ENCODE assay signal across 19 cellular contexts in the genomic region with DNA sequence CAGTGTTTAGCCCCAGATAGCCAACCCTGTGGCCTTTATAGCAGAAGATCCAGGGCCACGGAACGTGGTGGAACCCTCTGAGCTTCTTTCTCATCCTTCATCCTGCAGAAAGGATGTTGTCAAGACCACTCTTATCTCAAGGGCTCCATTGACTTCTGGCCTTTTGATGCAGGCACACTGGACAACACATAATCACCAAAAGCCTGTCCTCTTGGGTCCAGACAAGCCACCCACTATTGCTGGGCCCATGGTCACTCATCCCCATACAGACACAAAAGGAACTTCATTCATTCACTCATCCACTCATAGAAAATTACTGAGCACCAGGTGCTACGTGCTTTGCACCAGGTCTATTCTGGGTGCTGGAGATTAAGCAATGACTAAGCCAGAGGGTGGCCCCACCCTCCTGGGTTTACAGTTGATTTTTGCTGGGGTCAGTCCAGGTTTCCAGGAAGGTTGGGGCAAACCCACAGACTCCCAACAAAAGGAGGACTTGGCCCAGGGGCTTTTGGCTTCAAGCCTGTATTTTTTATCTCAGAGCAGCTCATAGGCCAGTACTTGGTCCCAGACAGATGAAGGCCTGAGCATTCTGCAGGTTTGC. TPM values are rescaled to one million over a fixed set of nuclear protein-coding genes. Genes with fewer than 3 reads are reported as not detected.
DNase-seq lines count a peak whose midpoint lies in the region; ATAC-seq and TF ChIP-seq lines count a peak whose summit lies in the region.
"Had no signal": no experiment of that assay in that cellular context is flagged by ENCODE, and none has a peak within 500 bp of the region (broad histone marks: within the 10 kb centered on the region; RNA-seq: fewer than 3 reads in every experiment).

No MANE protein-coding gene starts in this region.

- TF ChIP-seq RAD21 in SK-N-SH (IDR thresholded peaks at IDR 0.05; ENCODE audit: low read length), result no peak

- POLR2A ChIA-PET in naive thymus-derived CD8-positive, alpha-beta T cell (lab: Charles Lee), result no interaction called here
- POLR2A ChIA-PET in SK-N-SH (lab: Yijun Ruan, JAX), result no interaction called here

- no peak overlapping the region for H3K9ac ChIP-seq in SK-N-SH
- H3K9ac ChIP-seq: GM23248 had no signal

- WGBS in esophagus, 2 donors, result 73 to 77% methylated on average over 3 of the region's 3 CpGs
- 17% methylated on average over 1 of the region's 3 CpGs for WGBS in SK-N-SH (ENCODE audit: low lambda C conversion rate)

- no peaks in the 10 kb centered on the region for H3K27me3 Mint-ChIP-seq in naive thymus-derived CD8-positive, alpha-beta T cell
- H3K27me3 Mint-ChIP-seq: CD4-positive, CD25-positive, alpha-beta regulatory T cell had no signal

- TF ChIP-seq CTCF in RWPE2 (IDR thresholded peaks at IDR 0.05; ENCODE audit: poor library complexity, severe bottlenecking) (no peak), SK-N-SH (IDR thresholded peaks at IDR 0.05) (no peak), left lung (IDR thresholded peaks at IDR 0.05) (no peak)

- H3K4me3 ChIP-seq in RWPE2 (ENCODE audit: severe bottlenecking) (no peak overlapping the region), esophagus (ENCODE audit: low read depth in 1 of 2, low read length in 2 of 2) (no peak overlapping the region), SK-N-SH (ENCODE audit: low read depth in 2 of 2, low read length in 1 of 2) (no peak overlapping the region), left lung (no peak overlapping the region)
- H3K4me3 ChIP-seq: GM12878, GM23248 had no signal

- no peak overlapping the region for H2AFZ ChIP-seq in SK-N-SH (ENCODE audit: low read depth)
- H2AFZ ChIP-seq: GM23248 had no signal

- no peak overlapping the region for H3K27ac Mint-ChIP-seq in naive thymus-derived CD8-positive, alpha-beta T cell

- H3K9me3 Mint-ChIP-seq in naive thymus-derived CD8-positive, alpha-beta T cell, result peaks cover 0 to 22% (median 13%) of the 10 kb centered on the region in 9 donors

- peaks cover 0 to 3% (median under 1%) of the 10 kb centered on the region in 4 donors for H3K4me1 Mint-ChIP-seq in naive thymus-derived CD8-positive, alpha-beta T cell
- H3K4me1 Mint-ChIP-seq: CD4-positive, CD25-positive, alpha-beta regulatory T cell had no signal

- no peaks in the 10 kb centered on the region for H3K27me3 ChIP-seq in RWPE2 (ENCODE audit: insufficient read depth, poor library complexity, severe bottlenecking)
- no peaks in the 10 kb centered on the region for H3K27me3 ChIP-seq in esophagus (ENCODE audit: control insufficient read depth in 1 of 2, insufficient read depth in 2 of 2, low read length in 2 of 2)
- no peaks in the 10 kb centered on the region for H3K27me3 ChIP-seq in SK-N-SH (ENCODE audit: insufficient read depth)
- H3K27me3 ChIP-seq in left lung, result no peaks in the 10 kb centered on the region

- H3K4me1 ChIP-seq in RWPE2 (ENCODE audit: insufficient read depth, poor library complexity, severe bottlenecking) (no peaks in the 10 kb centered on the region), esophagus (ENCODE audit: control insufficient read depth in 2 of 2, insufficient read depth in 2 of 2, low read length in 1 of 2) (no peaks in the 10 kb centered on the region), SK-N-SH (ENCODE audit: control insufficient read depth in 1 of 2, insufficient read depth in 2 of 2, low read depth in 1 of 2, low read length in 1 of 2) (no peaks in the 10 kb centered on the region), left lung (no peaks in the 10 kb centered on the region)

- H3K9me2 ChIP-seq in SK-N-SH, result no peaks in the 10 kb centered on the region

- H3K4me3 Mint-ChIP-seq in naive thymus-derived CD8-positive, alpha-beta T cell, result no peak overlapping the region
- H3K4me3 Mint-ChIP-seq: CD4-positive, CD25-positive, alpha-beta regulatory T cell had no signal

- H3K36me3 Mint-ChIP-seq in naive thymus-derived CD8-positive, alpha-beta T cell, result peaks cover 0 to 3% (median 0%) of the 10 kb centered on the region in 3 donors
- H3K36me3 Mint-ChIP-seq: CD4-positive, CD25-positive, alpha-beta regulatory T cell had no signal

- ATAC-seq in RWPE2 (ENCODE audit: low read depth) (peak; percentile 52; the same call in 2 of the 3 replicates), left lung (no peak)
- ATAC-seq in naive thymus-derived CD8-positive, alpha-beta T cell, result no peak
- ATAC-seq: HCT116 had no signal

- H3K79me2 ChIP-seq in SK-N-SH (ENCODE audit: insufficient read depth), result no peaks in the 10 kb centered on the region

- intact Hi-C loops in left lung (cut with DNase I), result no loop called here

- H4K20me1 ChIP-seq in SK-N-SH (ENCODE audit: insufficient read depth), result no peaks in the 10 kb centered on the region

- TF ChIP-seq EP300 in SK-N-SH (IDR thresholded peaks at IDR 0.05; ENCODE audit: borderline replicate concordance in 1 of 2, low read depth in 1 of 2, low read length in 1 of 2), result no peak

- no peak overlapping the region for H3K4me2 ChIP-seq in SK-N-SH

- no peaks in the 10 kb centered on the region for H3F3A ChIP-seq in SK-N-SH (replicated peaks; ENCODE audit: insufficient read depth)

- DNase-seq in NCI-H345 (lab: John Stamatoyannopoulos, UW) (peak; percentile 37), NCI-H345 treated with DMSO at 0.1 percent for 48 hours (lab: John Stamatoyannopoulos, UW; ENCODE audit: unreplicated experiment) (no peak), RWPE2 (ENCODE audit: low spot score) (no peak), SK-N-SH (no peak), left lung (no peak)
- no peak for DNase-seq in naive thymus-derived CD8-positive, alpha-beta T cell
- DNase-seq: Calu3; CD4-positive, CD25-positive, alpha-beta regulatory T cell; DMS 273 treated with DMSO at 0.1 percent for 48 hours; DMS79; GM23248 had no signal

- no peaks in the 10 kb centered on the region for H3K36me3 ChIP-seq in RWPE2 (ENCODE audit: low read depth)
- H3K36me3 ChIP-seq in esophagus (ENCODE audit: control insufficient read depth in 2 of 2, insufficient read depth in 2 of 2, low read length in 1 of 2), result no peaks in the 10 kb centered on the region
- no peaks in the 10 kb centered on the region for H3K36me3 ChIP-seq in SK-N-SH (replicated peaks in 1 of 2; ENCODE audit: control insufficient read depth in 1 of 2, insufficient read depth in 2 of 2, low read length in 1 of 2)
- H3K36me3 ChIP-seq in left lung, result no peaks in the 10 kb centered on the region

- CTCF ChIA-PET in SK-N-SH (lab: Yijun Ruan, JAX), result no interaction called here

- H3K9me3 ChIP-seq in RWPE2 (ENCODE audit: severe bottlenecking), result no peaks in the 10 kb centered on the region
- no peaks in the 10 kb centered on the region for H3K9me3 ChIP-seq in esophagus (ENCODE audit: control insufficient read depth in 2 of 2, insufficient read depth in 1 of 2, low read depth in 1 of 2, low read length in 1 of 2)
- no peaks in the 10 kb centered on the region for H3K9me3 ChIP-seq in SK-N-SH
- peaks cover 0 to 6% of the 10 kb centered on the region in 2 donors for H3K9me3 ChIP-seq in left lung

- H3K27ac ChIP-seq in RWPE2 (ENCODE audit: poor library complexity, severe bottlenecking) (no peak overlapping the region), esophagus (ENCODE audit: low read depth in 2 of 2, low read length in 1 of 2) (peak overlapping the region; percentile 35 to 40), SK-N-SH (ENCODE audit: low read depth in 2 of 2, low read length in 1 of 2) (no peak overlapping the region), left lung (no peak overlapping the region)
- H3K27ac ChIP-seq: 22Rv1, GM23248, HL-60 had no signal

TF ChIP-seq in SK-N-SH, 30 proteins besides CTCF, POLR2A, EP300 and RAD21 (continues in another document):
- TF ChIP-seq FOSL2 (IDR thresholded peaks at IDR 0.05; ENCODE audit: borderline replicate concordance, low read depth), result no peak
- no peak for TF ChIP-seq MEF2A (IDR thresholded peaks at IDR 0.05; ENCODE audit: borderline replicate concordance, low read depth)
- TF ChIP-seq RCOR1 (IDR thresholded peaks at IDR 0.05; ENCODE audit: low read length), result no peak
- TF ChIP-seq NRF1 (IDR thresholded peaks at IDR 0.05; ENCODE audit: low read depth, low read length), result no peak
- TF ChIP-seq YY1 (IDR thresholded peaks at IDR 0.05; ENCODE audit: low read depth), result no peak
- no peak for TF ChIP-seq TEAD4 (IDR thresholded peaks at IDR 0.05; ENCODE audit: borderline replicate concordance, insufficient read depth)
- TF ChIP-seq, protein P1, sequence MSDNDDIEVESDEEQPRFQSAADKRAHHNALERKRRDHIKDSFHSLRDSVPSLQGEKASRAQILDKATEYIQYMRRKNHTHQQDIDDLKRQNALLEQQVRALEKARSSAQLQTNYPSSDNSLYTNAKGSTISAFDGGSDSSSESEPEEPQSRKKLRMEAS (IDR thresholded peaks at IDR 0.05; ENCODE audit: low read depth), result no peak
- TF ChIP-seq, protein P2, sequence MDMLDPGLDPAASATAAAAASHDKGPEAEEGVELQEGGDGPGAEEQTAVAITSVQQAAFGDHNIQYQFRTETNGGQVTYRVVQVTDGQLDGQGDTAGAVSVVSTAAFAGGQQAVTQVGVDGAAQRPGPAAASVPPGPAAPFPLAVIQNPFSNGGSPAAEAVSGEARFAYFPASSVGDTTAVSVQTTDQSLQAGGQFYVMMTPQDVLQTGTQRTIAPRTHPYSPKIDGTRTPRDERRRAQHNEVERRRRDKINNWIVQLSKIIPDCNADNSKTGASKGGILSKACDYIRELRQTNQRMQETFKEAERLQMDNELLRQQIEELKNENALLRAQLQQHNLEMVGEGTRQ (IDR thresholded peaks at IDR 0.05; ENCODE audit: borderline replicate concordance, low read depth, low read length), result no peak

RNA-seq across cellular contexts. Expression of a gene that starts 2.4 kb away (rescaled TPM):
- polyA plus RNA-seq in esophagus (not detected), SK-N-SH (2012; rRNA removed) (not detected in 2 replicates)
- not detected for total RNA-seq in naive thymus-derived CD8-positive, alpha-beta T cell
- polyA plus RNA-seq in naive thymus-derived CD8-positive, alpha-beta T cell, result not detected
- not detected in 2 replicates for polyA plus RNA-seq in SK-N-SH (2012; cell fraction: cytosol; rRNA removed)
- not detected in 2 replicates for polyA plus RNA-seq in SK-N-SH (2012; cell fraction: nucleus; rRNA removed)
- not detected for total RNA-seq in left lung
- total RNA-seq: A673; Calu3; CD4-positive, CD25-positive, alpha-beta regulatory T cell; G401; GM12878; GM23248 had no signal
- polyA plus RNA-seq: BJ; CD4-positive, CD25-positive, alpha-beta regulatory T cell; GM12878; GM23248 had no signal

RNA-seq across cellular contexts. Expression of a gene that starts 40.6 kb away (rescaled TPM):
- under 1 TPM; 0.12 to 0.26 TPM for polyA plus RNA-seq in esophagus
- total RNA-seq in naive thymus-derived CD8-positive, alpha-beta T cell, result not detected
- polyA plus RNA-seq in naive thymus-derived CD8-positive, alpha-beta T cell, result not detected
- polyA plus RNA-seq in SK-N-SH (2012; rRNA removed), result not detected in 2 replicates
- not detected in 2 replicates for polyA plus RNA-seq in SK-N-SH (2012; cell fraction: cytosol; rRNA removed)
- polyA plus RNA-seq in SK-N-SH (2012; cell fraction: nucleus; rRNA removed), result not detected in 2 replicates
- not detected for total RNA-seq in left lung
- total RNA-seq: A673; Calu3; CD4-positive, CD25-positive, alpha-beta regulatory T cell; G401; GM12878; GM23248 had no signal
- polyA plus RNA-seq: BJ; CD4-positive, CD25-positive, alpha-beta regulatory T cell; GM23248 had no signal

RNA-seq across cellular contexts. Expression of a gene that starts 53.8 kb away (rescaled TPM):
- polyA plus RNA-seq in esophagus (under 1 TPM in 1 of 2 donors, not detected in 1; 0.15 TPM), SK-N-SH (2012; rRNA removed) (not detected in 2 replicates)
- total RNA-seq in naive thymus-derived CD8-positive, alpha-beta T cell, result not detected
- not detected for polyA plus RNA-seq in naive thymus-derived CD8-positive, alpha-beta T cell
- polyA plus RNA-seq in SK-N-SH (2012; cell fraction: cytosol; rRNA removed), result not detected in 2 replicates
- polyA plus RNA-seq in SK-N-SH (2012; cell fraction: nucleus; rRNA removed), result not detected in 2 replicates
- total RNA-seq in left lung, result not detected
- total RNA-seq: A673; Calu3; CD4-positive, CD25-positive, alpha-beta regulatory T cell; G401; GM12878; GM23248 had no signal
- polyA plus RNA-seq: BJ; CD4-positive, CD25-positive, alpha-beta regulatory T cell; GM12878; GM23248 had no signal

Comparison
In these comparisons a context has a peak if more than half of its experiments do, and no peak if none do; other contexts are left out.
1. H3K27ac ChIP-seq: peak in esophagus (2 of 2); none in RWPE2 (single experiment), SK-N-SH (0 of 2) and left lung (0 of 2).